In the genomic region with DNA sequence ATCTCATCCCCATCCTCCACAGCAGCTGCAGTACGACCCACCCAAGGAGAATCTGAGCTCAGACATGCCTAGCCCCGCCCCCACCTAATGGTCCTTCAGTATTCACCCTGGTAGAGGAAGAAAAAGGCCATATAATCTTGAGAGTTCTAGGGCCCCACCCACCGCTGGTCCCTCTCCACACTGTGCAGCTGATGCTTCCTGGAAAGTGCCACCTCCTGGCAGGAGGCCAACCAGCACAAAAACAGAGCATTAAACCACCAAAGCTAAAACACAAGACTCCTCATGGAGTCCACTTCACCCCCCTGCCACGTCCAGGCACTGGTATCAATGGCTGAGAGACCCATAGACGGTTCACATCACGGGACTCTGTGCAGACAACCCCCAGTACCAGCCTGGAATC, we compare ENCODE assay signal across 17 cellular contexts. TPM values are rescaled to one million over a fixed set of nuclear protein-coding genes. Genes with fewer than 3 reads are reported as not detected.
DNase-seq lines count a peak whose midpoint lies in the region; ATAC-seq, FAIRE-seq and TF ChIP-seq lines count a peak whose summit lies in the region.
"Had no signal": no experiment of that assay in that cellular context is flagged by ENCODE, and none has a peak within 500 bp of the region (broad histone marks: within the 10 kb centered on the region; RNA-seq: fewer than 3 reads in every experiment).

No MANE protein-coding gene starts in this region.

- no peak overlapping the region for H3K9ac ChIP-seq in kidney (ENCODE audit: low read length in 2 of 2)
- H3K9ac ChIP-seq: BLaER1 treated with 17β-estradiol and CSF1 and Interleukin-3, amounts not matched to agents 10 nM and 100 nM; GM23248 had no signal

- no peak for TF ChIP-seq CTCF in kidney (IDR thresholded peaks at IDR 0.05; ENCODE audit: borderline replicate concordance, extremely low read depth, insufficient read depth)
- TF ChIP-seq CTCF in WERI-Rb-1 (IDR thresholded peaks at IDR 0.05; ENCODE audit: low read depth, low read length), result no peak

- H3K9me3 ChIP-seq in kidney (ENCODE audit: control insufficient read depth in 1 of 2, low read length in 2 of 2) (peaks cover 0 to 3% of the 10 kb centered on the region in 2 donors), WERI-Rb-1 (ENCODE audit: severe bottlenecking) (peaks cover 5% of the 10 kb centered on the region)
- H3K9me3 ChIP-seq: A549 had no signal

- H3K4me3 ChIP-seq in kidney (ENCODE audit: low read length in 2 of 2) (no peak overlapping the region), WERI-Rb-1 (ENCODE audit: low read depth, low read length) (no peak overlapping the region)
- H3K4me3 ChIP-seq: A549; BLaER1 treated with 17β-estradiol and CSF1 and Interleukin-3, amounts not matched to agents 10 nM and 100 nM; GM23248 had no signal

- H3K27ac ChIP-seq in kidney (ENCODE audit: low read depth in 2 of 2, low read length in 2 of 2) (no peak overlapping the region), WERI-Rb-1 (no peak overlapping the region)
- H3K27ac ChIP-seq: A549; BLaER1 treated with 17β-estradiol and CSF1 and Interleukin-3, amounts not matched to agents 10 nM and 100 nM; GM23248; HL-60 had no signal

- DNase-seq in COR-L47 (lab: John Stamatoyannopoulos, UW) (peak; percentile 10), ELF-1 (ENCODE audit: low read depth, low spot score) (peak; percentile 2), NCI-H2171 treated with DMSO at 0.1 percent for 48 hours (lab: John Stamatoyannopoulos, UW) (peak; percentile 34), kidney (peak; percentile 33), NCI-H1105 (lab: John Stamatoyannopoulos, UW) (no peak), WERI-Rb-1 (no peak)
- DNase-seq: CD4-positive, CD25-positive, alpha-beta regulatory T cell; DMS79; EL; GDM1; GM23248 had no signal

- H3K4me1 ChIP-seq in kidney (ENCODE audit: control insufficient read depth in 1 of 2, insufficient read depth in 1 of 2, low read depth in 1 of 2, low read length in 2 of 2), result no peaks in the 10 kb centered on the region
- H3K4me1 ChIP-seq: A549; BLaER1 treated with 17β-estradiol and CSF1 and Interleukin-3, amounts not matched to agents 10 nM and 100 nM had no signal

- H3K36me3 ChIP-seq in kidney (ENCODE audit: control insufficient read depth in 1 of 2, insufficient read depth in 2 of 2, low read length in 2 of 2) (no peaks in the 10 kb centered on the region), WERI-Rb-1 (no peaks in the 10 kb centered on the region)
- H3K36me3 ChIP-seq: BLaER1 treated with 17β-estradiol and CSF1 and Interleukin-3, amounts not matched to agents 10 nM and 100 nM had no signal

- ATAC-seq in GM21576 (IDR thresholded peaks at IDR 0.05; ENCODE audit: unreplicated experiment), result no peak
- ATAC-seq: A549 had no signal

- FAIRE-seq in kidney (lab: Jason Lieb, UNC), result no peak
- FAIRE-seq: A549, GM12892, H54 had no signal

- intact Hi-C loops in kidney (cut with DNase I), result no loop called here

- H3K27me3 ChIP-seq in WERI-Rb-1 (ENCODE audit: insufficient read depth, low read depth, severe bottlenecking), result no peaks in the 10 kb centered on the region
- H3K27me3 ChIP-seq: BLaER1 treated with 17β-estradiol and CSF1 and Interleukin-3, amounts not matched to agents 10 nM and 100 nM had no signal

RNA-seq across cellular contexts. Expression of a gene that starts 40.7 kb away (rescaled TPM):
- total RNA-seq in kidney, result 0.19 TPM
- polyA plus RNA-seq in kidney (ENCODE audit: insufficient read depth, low read depth, low replicate concordance), result not detected
- total RNA-seq: CD4-positive, CD25-positive, alpha-beta regulatory T cell had no signal
- polyA plus RNA-seq: CD4-positive, CD25-positive, alpha-beta regulatory T cell had no signal

Comparison
In these comparisons a context has a peak if more than half of its experiments do, and no peak if none do; other contexts are left out.
1. DNase-seq: peak in COR-L47 (single experiment), ELF-1 (single experiment), NCI-H2171 treated with DMSO at 0.1 percent for 48 hours (single experiment) and kidney (single experiment); none in NCI-H1105 (single experiment) and WERI-Rb-1 (single experiment).